ENCODE assay signal across 23 cellular contexts in genomic region chr10:91024541-91024940, GRCh38.
DNase-seq lines count a peak whose midpoint lies in the region; FAIRE-seq and TF ChIP-seq lines count a peak whose summit lies in the region.
"Had no signal": no experiment of that assay in that cellular context is flagged by ENCODE, and none has a peak within 500 bp of the region (broad histone marks: within the 10 kb centered on the region; RNA-seq: fewer than 3 reads in every experiment).

No MANE protein-coding gene starts in this region.

- H3K27ac ChIP-seq in VCaP (peak overlapping the region; percentile 22; the same call in 1 of the 2 replicates), caudate nucleus (ENCODE audit: low read depth, low read length) (peak overlapping the region; percentile 99), temporal lobe (ENCODE audit: low read depth, low read length) (peak overlapping the region; percentile 96)
- H3K27ac ChIP-seq: RWPE1 had no signal

- H3K4me1 Mint-ChIP-seq in nephron = peaks cover 58% of the 10 kb centered on the region
- H3K4me1 Mint-ChIP-seq: CD8-positive, alpha-beta memory T cell had no signal

- FAIRE-seq in H54 (lab: Jason Lieb, UNC) = no peak
- FAIRE-seq: D721Med, GM12892, GM18507, HepG2 had no signal

- peaks cover 5% of the 10 kb centered on the region for H3K9me3 Mint-ChIP-seq in nephron

- peak overlapping the region; percentile 86 to 92 (median 91) for H3K27ac Mint-ChIP-seq in nephron

- H3K4me3 Mint-ChIP-seq in nephron = peak overlapping the region in 2 of 3 experiments; percentile 49 to 57
- H3K4me3 Mint-ChIP-seq: CD8-positive, alpha-beta memory T cell had no signal

- no peak for TF ChIP-seq POLR2A in H54 (IDR thresholded peaks at IDR 0.05; ENCODE audit: low read depth, low read length)

- H3K27me3 Mint-ChIP-seq in nephron (ENCODE audit: low read depth) = no peaks in the 10 kb centered on the region

- H3K36me3 Mint-ChIP-seq in nephron (ENCODE audit: low read depth) = no peaks in the 10 kb centered on the region

- DNase-seq in caudate nucleus (lab: John Stamatoyannopoulos, UW) (no peak), SHP77 treated with DMSO at 0.1 percent for 48 hours (lab: John Stamatoyannopoulos, UW) (no peak), H54 (ENCODE audit: insufficient read length, low spot score) (no peak), Kasumi-1 (lab: John Stamatoyannopoulos, UW) (no peak)
- DNase-seq: ACHN; CD8-positive, alpha-beta memory T cell; GOT3; KG1; MV-4-11; NCI-H1417; NCI-H1930; NCI-H226; NCI-H524; PC-3; SJCRH30 had no signal

- no peak for TF ChIP-seq CTCF in VCaP (conservative IDR thresholded peaks at IDR 0.05)
- no peak for TF ChIP-seq CTCF in nephron (IDR thresholded peaks at IDR 0.05; ENCODE audit: unreplicated experiment in 3 of 3)

Comparison
In these comparisons a context has a peak if more than half of its experiments do, and no peak if none do; other contexts are left out.
1. H3K27ac ChIP-seq: peak in every context shown above with its lines; median percentile 99 in caudate nucleus; 96 in temporal lobe; 22 in VCaP.